In the genomic region with DNA sequence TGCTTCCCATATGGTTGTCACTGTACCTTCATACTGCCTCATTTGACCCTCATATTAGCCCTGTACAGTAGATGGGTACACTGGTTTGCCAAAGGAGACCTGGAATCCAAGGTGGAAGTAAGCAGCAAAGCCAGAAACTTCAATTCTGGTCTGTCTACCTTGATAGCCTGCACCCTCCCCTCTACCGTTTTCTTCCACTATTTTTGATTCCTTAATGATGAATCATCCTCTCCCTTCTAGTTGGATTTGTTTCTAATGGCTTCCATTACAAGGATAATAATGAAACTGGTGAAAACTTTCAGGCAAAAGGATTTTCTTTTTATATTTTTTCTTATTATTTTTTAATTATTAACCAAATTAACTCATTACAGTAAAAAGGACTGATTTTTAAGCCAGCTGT, we compare ENCODE assay signal across 2 cellular contexts.
TF ChIP-seq lines count a peak whose summit lies in the region.

No MANE protein-coding gene starts in this region.

TF ChIP-seq in SK-N-SH, 30 proteins besides CTCF, POLR2A, EP300 and RAD21 (continued from another document):
- TF ChIP-seq, protein P1, sequence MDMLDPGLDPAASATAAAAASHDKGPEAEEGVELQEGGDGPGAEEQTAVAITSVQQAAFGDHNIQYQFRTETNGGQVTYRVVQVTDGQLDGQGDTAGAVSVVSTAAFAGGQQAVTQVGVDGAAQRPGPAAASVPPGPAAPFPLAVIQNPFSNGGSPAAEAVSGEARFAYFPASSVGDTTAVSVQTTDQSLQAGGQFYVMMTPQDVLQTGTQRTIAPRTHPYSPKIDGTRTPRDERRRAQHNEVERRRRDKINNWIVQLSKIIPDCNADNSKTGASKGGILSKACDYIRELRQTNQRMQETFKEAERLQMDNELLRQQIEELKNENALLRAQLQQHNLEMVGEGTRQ (IDR thresholded peaks at IDR 0.05; ENCODE audit: borderline replicate concordance, low read depth, low read length) = no peak
- TF ChIP-seq FOXJ3 (CRISPR knock-in tag; IDR thresholded peaks at IDR 0.05) (no peak), POLR2AphosphoS5 (IDR thresholded peaks at IDR 0.05; ENCODE audit: low read depth, low read length) (0 out of 2 replicates have a peak, but pooled peaks have one; percentile 9), YY1 (IDR thresholded peaks at IDR 0.05; ENCODE audit: low read depth) (0 out of 2 replicates have a peak, but pooled peaks have one; percentile 50)
TF ChIP-seq in SK-N-SH: peak in this region for 4.

TF ChIP-seq in endothelial cell of umbilical vein, 7 proteins besides CTCF, POLR2A, EP300 and RAD21 (continued from another document):
- TF ChIP-seq, protein P2, sequence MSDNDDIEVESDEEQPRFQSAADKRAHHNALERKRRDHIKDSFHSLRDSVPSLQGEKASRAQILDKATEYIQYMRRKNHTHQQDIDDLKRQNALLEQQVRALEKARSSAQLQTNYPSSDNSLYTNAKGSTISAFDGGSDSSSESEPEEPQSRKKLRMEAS (IDR thresholded peaks at IDR 0.05; ENCODE audit: insufficient read depth, insufficient read length) = no peak
- TF ChIP-seq GATA2 (IDR thresholded peaks at IDR 0.05; ENCODE audit: insufficient read depth, insufficient read length, low read depth, low read length) (no peak), MYC (IDR thresholded peaks at IDR 0.05; ENCODE audit: low read depth, low read length) (no peak)
